ENCODE assay signal across 8 cellular contexts in the genomic region with DNA sequence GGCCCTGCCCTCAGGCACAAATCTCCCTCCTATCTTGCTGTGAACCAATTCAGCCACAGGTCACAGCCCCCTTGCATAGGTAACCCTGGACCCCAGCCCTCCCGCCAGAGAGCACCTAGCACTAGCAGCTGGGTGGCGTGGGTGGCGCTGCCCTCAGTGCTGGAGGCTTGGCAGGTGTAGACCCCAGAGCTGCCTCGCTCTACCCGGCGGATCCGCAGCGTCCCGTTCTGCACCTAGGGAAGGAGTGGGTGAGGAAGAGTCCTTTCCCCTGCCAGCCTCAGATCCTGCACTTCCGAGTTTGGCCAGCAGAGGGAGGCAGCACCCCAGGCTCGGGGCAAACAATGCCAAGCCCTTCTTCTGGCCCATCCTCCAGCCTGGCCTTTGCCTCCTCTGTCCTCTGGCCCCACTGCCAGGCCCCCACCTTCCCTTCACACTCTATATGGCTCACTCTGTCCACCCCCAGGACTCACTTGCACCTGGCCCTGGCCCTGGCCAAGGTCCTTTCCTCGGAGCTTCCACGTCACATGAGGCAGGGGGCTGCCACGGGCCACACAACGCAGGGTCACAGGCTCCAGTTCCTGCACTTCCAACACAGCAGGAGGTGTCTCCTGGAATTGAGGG. TPM values are rescaled to one million over a fixed set of nuclear protein-coding genes. Genes with fewer than 3 reads are reported as not detected.
DNase-seq lines count a peak whose midpoint lies in the region; ATAC-seq and TF ChIP-seq lines count a peak whose summit lies in the region.

No MANE protein-coding gene starts in this region.

- TF ChIP-seq CTCF in CD8-positive, alpha-beta T cell (IDR thresholded peaks at IDR 0.05): peak; percentile 97
- peak; percentile 97 for TF ChIP-seq CTCF in H9 (conservative IDR thresholded peaks at IDR 0.05)

- no peak overlapping the region for H2BK5ac ChIP-seq in H9 (ENCODE audit: insufficient read length, low read length)

- CTCF ChIA-PET in CD8-positive, alpha-beta T cell (lab: Charles Lee): interaction anchor here (0.6 to 9.6 kb wide), 15 partner anchors 9 to 156 kb away, joined by 3 to 85 read pairs (median 6); a partner anchor contains a TSS
- CTCF ChIA-PET in activated CD4-positive, alpha-beta memory T cell treated with anti-CD3 and anti-CD28 coated beads, Interleukin-2, amount 10 ng/mL, durations not matched to agents 7 days and 5 days (lab: Charles Lee): interaction anchor here (0.7 to 9.9 kb wide), 9 partner anchors 9 to 652 kb away, joined by 3 to 160 read pairs (median 3); a partner anchor contains a TSS

- intact Hi-C loops in CD8-positive, alpha-beta T cell (cut with DNase I, micrococcal nuclease): loop anchor here (1.0 to 5.0 kb wide), 7 partner anchors 9 to 441 kb away; a partner anchor contains a TSS

- no peak overlapping the region for H3K27ac ChIP-seq in CD8-positive, alpha-beta T cell (ENCODE audit: low read depth, low read length)
- H3K27ac ChIP-seq in H9 (ENCODE audit: insufficient read length, low read depth, low read length): no peak overlapping the region
- no peak overlapping the region for H3K27ac ChIP-seq in effector memory CD4-positive, alpha-beta T cell (ENCODE audit: insufficient read depth, low read length, poor library complexity, severe bottlenecking)

- H3K79me2 ChIP-seq in H9 (ENCODE audit: insufficient read depth, low read length): no peaks in the 10 kb centered on the region

- no peaks in the 10 kb centered on the region for H3K27me3 ChIP-seq in CD8-positive, alpha-beta T cell (ENCODE audit: insufficient read depth, low read length)
- no peaks in the 10 kb centered on the region for H3K27me3 ChIP-seq in H9 (ENCODE audit: insufficient read depth, low read length)
- no peaks in the 10 kb centered on the region for H3K27me3 ChIP-seq in effector memory CD4-positive, alpha-beta T cell (replicated peaks; ENCODE audit: control insufficient read depth, insufficient read depth, low read length, poor library complexity, severe bottlenecking)

- H2AFZ ChIP-seq in H9 (ENCODE audit: low read length): no peak overlapping the region

- no peak overlapping the region for H3K4me2 ChIP-seq in H9 (ENCODE audit: insufficient read depth, insufficient read length, low read length)

- no peak overlapping the region for H2BK20ac ChIP-seq in H9 (ENCODE audit: low read depth, low read length, poor library complexity, severe bottlenecking)

- H3K18ac ChIP-seq in H9 (ENCODE audit: insufficient read length, low read depth, low read length): no peak overlapping the region

- no peak overlapping the region for H3K4me3 Mint-ChIP-seq in CD8-positive, alpha-beta T cell
- no peak overlapping the region for H3K4me3 Mint-ChIP-seq in H9
- H3K4me3 Mint-ChIP-seq in activated CD4-positive, alpha-beta memory T cell treated with anti-CD3 and anti-CD28 coated beads, Interleukin-2, amount 10 ng/mL, durations not matched to agents 7 days and 5 days: no peak overlapping the region

- POLR2A ChIA-PET in CD8-positive, alpha-beta T cell (lab: Charles Lee): no interaction called here
- POLR2A ChIA-PET in activated CD4-positive, alpha-beta memory T cell treated with anti-CD3 and anti-CD28 coated beads, Interleukin-2, amount 10 ng/mL, durations not matched to agents 7 days and 5 days (lab: Charles Lee): interaction anchor here (1.4 to 9.3 kb wide), 2 partner anchors 12 to 71 kb away, joined by 3 to 56 read pairs; a partner anchor contains a TSS

- no peak overlapping the region for H2BK120ac ChIP-seq in H9 (ENCODE audit: low read depth, low read length, poor library complexity, severe bottlenecking)

- H3K4me1 ChIP-seq in CD8-positive, alpha-beta T cell (ENCODE audit: insufficient read depth, low read length): peaks cover 4% of the 10 kb centered on the region
- no peaks in the 10 kb centered on the region; the same call in 1 of the 2 replicates for H3K4me1 ChIP-seq in H9 (ENCODE audit: insufficient read depth, low read length)
- peaks cover 6% of the 10 kb centered on the region for H3K4me1 ChIP-seq in effector memory CD4-positive, alpha-beta T cell (ENCODE audit: control insufficient read depth, insufficient read depth, low read length, poor library complexity, severe bottlenecking)

- no peak overlapping the region for H3K56ac ChIP-seq in H9 (ENCODE audit: insufficient read length, low read depth, low read length)

- no peak overlapping the region for H4K91ac ChIP-seq in H9 (ENCODE audit: insufficient read length, low read depth, low read length)

- peaks cover 11% of the 10 kb centered on the region for H3K27me3 Mint-ChIP-seq in CD8-positive, alpha-beta T cell (ENCODE audit: low read depth)
- H3K27me3 Mint-ChIP-seq in H9 (ENCODE audit: low read depth): peaks cover 1% of the 10 kb centered on the region; the same call in 1 of the 2 replicates
- peaks cover 23% of the 10 kb centered on the region for H3K27me3 Mint-ChIP-seq in activated CD4-positive, alpha-beta memory T cell treated with anti-CD3 and anti-CD28 coated beads, Interleukin-2, amount 10 ng/mL, durations not matched to agents 7 days and 5 days

- no peak overlapping the region for H2BK12ac ChIP-seq in H9 (ENCODE audit: insufficient read length, low read depth, low read length)

- WGBS in H9 (ENCODE audit: extremely low coverage, insufficient read length, low lambda C conversion rate): no CpG with 5 or more reads among the region's 15 CpGs

- no peaks in the 10 kb centered on the region for H3K23me2 ChIP-seq in H9 (ENCODE audit: insufficient read length, low read depth, low read length, poor library complexity, severe bottlenecking)

- H3K36me3 Mint-ChIP-seq in CD8-positive, alpha-beta T cell: no peaks in the 10 kb centered on the region
- H3K36me3 Mint-ChIP-seq in H9 (ENCODE audit: insufficient read depth in 1 of 3, low read depth in 3 of 3): peaks cover 19 to 27% (median 22%) of the 10 kb centered on the region in 3 experiments
- H3K36me3 Mint-ChIP-seq in activated CD4-positive, alpha-beta memory T cell treated with anti-CD3 and anti-CD28 coated beads, Interleukin-2, amount 10 ng/mL, durations not matched to agents 7 days and 5 days (ENCODE audit: low read depth): no peaks in the 10 kb centered on the region

- no peak overlapping the region for H4K5ac ChIP-seq in H9 (ENCODE audit: insufficient read length, low read depth, low read length)

- no peaks in the 10 kb centered on the region for H4K20me1 ChIP-seq in H9 (ENCODE audit: control insufficient read depth, insufficient read depth, insufficient read length)

- DNase-seq in CD8-positive, alpha-beta T cell: peak; percentile 66 to 90 (median 84)
- peak; percentile 84 for DNase-seq in H9
- peak; percentile 61 to 91 for DNase-seq in NCI-H526 (lab: John Stamatoyannopoulos, UW)
- DNase-seq in activated CD4-positive, alpha-beta memory T cell treated with anti-CD3 and anti-CD28 coated beads, Interleukin-2, amount 10 ng/mL, durations not matched to agents 7 days and 5 days: peak; percentile 86
- DNase-seq in effector memory CD4-positive, alpha-beta T cell: peak; percentile 66 to 72 (median 67)
- peak; percentile 9 for DNase-seq in midbrain (lab: John Stamatoyannopoulos, UW)
- peak; percentile 74 to 83 for DNase-seq in stimulated activated CD8-positive, alpha-beta memory T cell treated with anti-CD3 and anti-CD28 coated beads, Interleukin-7, amount 100 ng/mL, for 1 hour (ENCODE audit: low read depth in 2 of 2)
- DNase-seq in putamen (ENCODE audit: low spot score): no peak

- H3K23ac ChIP-seq in H9 (ENCODE audit: insufficient read length, low read depth, low read length): no peak overlapping the region

- no peak overlapping the region for H3K9ac ChIP-seq in H9 (ENCODE audit: extremely low read depth, insufficient read length, low read length)

- no peak overlapping the region for H2AK5ac ChIP-seq in H9 (ENCODE audit: insufficient read length, low read length)

- H3K4me1 Mint-ChIP-seq in CD8-positive, alpha-beta T cell (ENCODE audit: low read depth): peaks cover 6% of the 10 kb centered on the region
- peaks cover 35 to 37% of the 10 kb centered on the region in 2 experiments for H3K4me1 Mint-ChIP-seq in H9
- peaks cover 28% of the 10 kb centered on the region for H3K4me1 Mint-ChIP-seq in activated CD4-positive, alpha-beta memory T cell treated with anti-CD3 and anti-CD28 coated beads, Interleukin-2, amount 10 ng/mL, durations not matched to agents 7 days and 5 days

- no peak overlapping the region for H3K27ac Mint-ChIP-seq in CD8-positive, alpha-beta T cell
- H3K27ac Mint-ChIP-seq in H9: peak overlapping the region in 1 of 3 experiments; percentile 76; a peak in 1 of 7 replicates
- H3K27ac Mint-ChIP-seq in activated CD4-positive, alpha-beta memory T cell treated with anti-CD3 and anti-CD28 coated beads, Interleukin-2, amount 10 ng/mL, durations not matched to agents 7 days and 5 days: no peak overlapping the region

- no peak overlapping the region for H4K8ac ChIP-seq in H9 (replicated peaks; ENCODE audit: insufficient read length, low read depth, low read length)

- no peaks in the 10 kb centered on the region for H3K79me1 ChIP-seq in H9 (ENCODE audit: insufficient read depth, low read depth, low read length, poor library complexity, severe bottlenecking)

- H3K9me3 ChIP-seq in CD8-positive, alpha-beta T cell (ENCODE audit: low read length): no peaks in the 10 kb centered on the region
- H3K9me3 ChIP-seq in H9 (ENCODE audit: control insufficient read depth, low read depth, low read length): no peaks in the 10 kb centered on the region
- no peaks in the 10 kb centered on the region for H3K9me3 ChIP-seq in effector memory CD4-positive, alpha-beta T cell (ENCODE audit: control insufficient read depth, low read length)

- H2BK15ac ChIP-seq in H9 (ENCODE audit: low read depth, low read length): no peak overlapping the region

- no peak overlapping the region for H3K4ac ChIP-seq in H9 (ENCODE audit: low read depth, low read length)

- H3T11ph ChIP-seq in H9 (ENCODE audit: low read length): no peak overlapping the region

- H3K36me3 ChIP-seq in CD8-positive, alpha-beta T cell (ENCODE audit: insufficient read depth, low read length): no peaks in the 10 kb centered on the region
- no peaks in the 10 kb centered on the region for H3K36me3 ChIP-seq in effector memory CD4-positive, alpha-beta T cell (ENCODE audit: control insufficient read depth, insufficient read depth, low read length)

- no peaks in the 10 kb centered on the region for H3K9me3 Mint-ChIP-seq in CD8-positive, alpha-beta T cell
- no peaks in the 10 kb centered on the region for H3K9me3 Mint-ChIP-seq in H9
- no peaks in the 10 kb centered on the region for H3K9me3 Mint-ChIP-seq in activated CD4-positive, alpha-beta memory T cell treated with anti-CD3 and anti-CD28 coated beads, Interleukin-2, amount 10 ng/mL, durations not matched to agents 7 days and 5 days

- H3K14ac ChIP-seq in H9 (ENCODE audit: insufficient read depth, low read length): peak overlapping the region; percentile 56; the same call in 1 of the 2 replicates

- H3K4me3 ChIP-seq in CD8-positive, alpha-beta T cell (ENCODE audit: low read depth, low read length): no peak overlapping the region
- no peak overlapping the region for H3K4me3 ChIP-seq in effector memory CD4-positive, alpha-beta T cell (ENCODE audit: insufficient read depth, low read depth, low read length, poor library complexity, severe bottlenecking)

- ATAC-seq in CD8-positive, alpha-beta T cell: peak; percentile 96

RNA-seq across cellular contexts. Expression of a gene that starts 9.0 kb away (rescaled TPM):
- total RNA-seq in CD8-positive, alpha-beta T cell: not detected
- total RNA-seq in H9 (2021): 11.3 and 12.3 TPM in 2 replicates
- total RNA-seq in activated CD4-positive, alpha-beta memory T cell treated with anti-CD3 and anti-CD28 coated beads, Interleukin-2, amount 10 ng/mL, durations not matched to agents 7 days and 5 days: not detected

RNA-seq across cellular contexts. Expression of a gene that starts 11.1 kb away (rescaled TPM):
- total RNA-seq in CD8-positive, alpha-beta T cell: 100 to 1,000 TPM; 235 to 238 TPM
- total RNA-seq in H9 (2021): 76.7 and 80.5 TPM in 2 replicates
- total RNA-seq in activated CD4-positive, alpha-beta memory T cell treated with anti-CD3 and anti-CD28 coated beads, Interleukin-2, amount 10 ng/mL, durations not matched to agents 7 days and 5 days: 100 to 1,000 TPM; 548 to 554 TPM

RNA-seq across cellular contexts. Expression of a gene that starts 17.6 kb away (rescaled TPM):
- total RNA-seq in CD8-positive, alpha-beta T cell: not detected
- not detected in 2 replicates for total RNA-seq in H9 (2021)
- not detected for total RNA-seq in activated CD4-positive, alpha-beta memory T cell treated with anti-CD3 and anti-CD28 coated beads, Interleukin-2, amount 10 ng/mL, durations not matched to agents 7 days and 5 days

RNA-seq across cellular contexts. Expression of a gene that starts 36.4 kb away (rescaled TPM):
- total RNA-seq in CD8-positive, alpha-beta T cell: 1 to 10 TPM; 4.9 to 7.1 TPM
- 0.53 and 0.85 TPM in 2 replicates for total RNA-seq in H9 (2021)
- 1 to 10 TPM; 1.0 to 1.3 TPM for total RNA-seq in activated CD4-positive, alpha-beta memory T cell treated with anti-CD3 and anti-CD28 coated beads, Interleukin-2, amount 10 ng/mL, durations not matched to agents 7 days and 5 days

Comparison
In these comparisons a context has a peak if more than half of its experiments do, and no peak if none do; other contexts are left out.
1. RNA of a gene that starts 9.0 kb away (total RNA-seq): 11.3 to 12.3 TPM in H9; not detected in CD8-positive, alpha-beta T cell and not detected in activated CD4-positive, alpha-beta memory T cell treated with anti-CD3 and anti-CD28 coated beads, Interleukin-2, amount 10 ng/mL, durations not matched to agents 7 days and 5 days; every median in the first group is over 10 times any median in the second.